1 cellular context compared by ENCODE assay signal in the genomic region with DNA sequence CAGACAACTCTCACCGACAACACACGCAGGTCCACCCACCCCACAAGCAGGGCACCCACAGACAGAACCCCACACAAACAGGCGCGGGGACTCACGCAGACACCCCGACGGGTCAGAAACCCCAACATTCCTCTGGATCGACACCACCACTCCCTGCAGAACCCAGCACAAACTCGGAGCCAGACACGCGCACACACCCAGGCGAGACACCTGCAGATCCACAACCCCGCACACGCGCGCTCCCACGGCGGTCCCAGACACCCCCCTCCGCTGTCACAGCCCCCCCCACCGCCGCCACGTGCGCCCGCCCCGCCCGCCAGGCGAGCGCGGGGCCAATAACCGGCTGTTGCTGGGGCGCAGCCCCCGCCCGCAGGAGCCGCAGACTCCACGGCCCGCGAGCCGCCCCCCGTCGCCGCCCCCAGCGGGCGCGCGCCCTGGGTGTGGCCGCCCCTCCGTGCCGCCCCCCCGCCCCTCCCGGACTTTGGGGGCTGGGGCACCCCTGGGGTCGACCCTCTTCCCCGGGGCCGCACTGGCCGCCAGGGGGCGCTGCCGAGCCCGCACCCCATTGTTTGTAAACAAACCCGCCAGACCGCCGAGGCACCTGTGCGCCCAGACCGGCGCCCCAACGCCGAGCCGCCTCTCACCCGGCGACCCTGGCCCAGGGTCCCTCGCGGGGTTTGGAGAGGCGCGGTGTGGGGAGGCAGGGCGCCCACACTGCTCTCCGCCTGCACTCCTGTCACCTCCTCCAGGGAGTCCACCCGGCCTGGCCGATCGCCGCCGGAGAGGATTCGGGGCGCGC.
TF ChIP-seq lines count a peak whose summit lies in the region.

No MANE protein-coding gene starts in this region.

TF ChIP-seq in HepG2, 621 proteins besides CTCF, POLR2A, EP300 and RAD21 (continued from another document and continues in another):
- TF ChIP-seq BHLHE40 (IDR thresholded peaks at IDR 0.05; ENCODE audit: low read length): 0 out of 2 replicates have a peak, but pooled peaks have one; percentile 30
- no peak for TF ChIP-seq ZNF160 (CRISPR knock-in tag; IDR thresholded peaks at IDR 0.05)
- no peak for TF ChIP-seq FOXA1 (IDR thresholded peaks at IDR 0.05)
- peak; percentile 76 for TF ChIP-seq FOXA1 (CRISPR knock-in tag; IDR thresholded peaks at IDR 0.05)
- TF ChIP-seq KLF16 (CRISPR knock-in tag; IDR thresholded peaks at IDR 0.05): 0 out of 4 replicates have a peak, but pooled peaks of 1 of the 2 experiments have one; percentile 5
- TF ChIP-seq TAF15 (IDR thresholded peaks at IDR 0.05; ENCODE audit: low read depth, low read length, poor library complexity, severe bottlenecking): no peak
- TF ChIP-seq ZNF770 (CRISPR knock-in tag; IDR thresholded peaks at IDR 0.05): 0 out of 2 replicates have a peak, but pooled peaks have one; percentile 35
- no peak for TF ChIP-seq STAT6 (CRISPR knock-in tag; IDR thresholded peaks at IDR 0.05; ENCODE audit: borderline replicate concordance)
- 0 out of 2 replicates have a peak, but pooled peaks have one; percentile 1 for TF ChIP-seq HDAC2 (CRISPR knock-in tag; IDR thresholded peaks at IDR 0.05)
- TF ChIP-seq SIN3A (IDR thresholded peaks at IDR 0.05; ENCODE audit: borderline replicate concordance, low read depth, low read length): peak; percentile 57; the same call in 1 of the 2 replicates
- peak; percentile 42; the same call in 1 of the 2 replicates for TF ChIP-seq KDM1A (CRISPR knock-in tag; IDR thresholded peaks at IDR 0.05)
- TF ChIP-seq PATZ1 (CRISPR knock-in tag; IDR thresholded peaks at IDR 0.05): peak; percentile 91
- no peak for TF ChIP-seq CSRNP2 (CRISPR knock-in tag; conservative IDR thresholded peaks at IDR 0.05; ENCODE audit: low read depth)
- peak; percentile 68 for TF ChIP-seq SRSF1 (optimal IDR thresholded peaks at IDR 0.05; ENCODE audit: low read depth, low read length)
- TF ChIP-seq FOXK1 (CRISPR knock-in tag; IDR thresholded peaks at IDR 0.05; ENCODE audit: borderline replicate concordance, low read depth): peak; percentile 93; the same call in 1 of the 2 replicates
- TF ChIP-seq HMGXB4 (CRISPR knock-in tag; IDR thresholded peaks at IDR 0.05; ENCODE audit: borderline replicate concordance in 1 of 2, low read depth in 1 of 2): peak in 1 of 2 experiments; percentile 47; a peak in 2 of 4 replicates
- no peak for TF ChIP-seq KAT8 (CRISPR knock-in tag; IDR thresholded peaks at IDR 0.05)
- peak; percentile 49; the same call in 1 of the 3 replicates for TF ChIP-seq MXI1 (IDR thresholded peaks at IDR 0.05; ENCODE audit: borderline replicate concordance, low read depth, low read length)
- peak; percentile 10; the same call in 1 of the 2 replicates for TF ChIP-seq ZNF446 (CRISPR knock-in tag; IDR thresholded peaks at IDR 0.05)
- no peak for TF ChIP-seq ZNF549 (CRISPR knock-in tag; IDR thresholded peaks at IDR 0.05)
- peak; percentile 3 for TF ChIP-seq AGO1 (IDR thresholded peaks at IDR 0.05; ENCODE audit: low read depth, low read length, poor library complexity, severe bottlenecking)
- TF ChIP-seq SOX13 (IDR thresholded peaks at IDR 0.05): no peak
- TF ChIP-seq SOX13 (CRISPR knock-in tag; conservative IDR thresholded peaks at IDR 0.05 in 1 of 2, IDR thresholded peaks at IDR 0.05 in 1 of 2): 0 out of 4 replicates have a peak, but pooled peaks of 1 of the 2 experiments have one; percentile 2
- peak; percentile 68; the same call in 1 of the 2 replicates for TF ChIP-seq TP53 (CRISPR knock-in tag; conservative IDR thresholded peaks at IDR 0.05)
- peak; percentile 64 for TF ChIP-seq ZBTB14 (CRISPR knock-in tag; IDR thresholded peaks at IDR 0.05)
- TF ChIP-seq, protein P1, sequence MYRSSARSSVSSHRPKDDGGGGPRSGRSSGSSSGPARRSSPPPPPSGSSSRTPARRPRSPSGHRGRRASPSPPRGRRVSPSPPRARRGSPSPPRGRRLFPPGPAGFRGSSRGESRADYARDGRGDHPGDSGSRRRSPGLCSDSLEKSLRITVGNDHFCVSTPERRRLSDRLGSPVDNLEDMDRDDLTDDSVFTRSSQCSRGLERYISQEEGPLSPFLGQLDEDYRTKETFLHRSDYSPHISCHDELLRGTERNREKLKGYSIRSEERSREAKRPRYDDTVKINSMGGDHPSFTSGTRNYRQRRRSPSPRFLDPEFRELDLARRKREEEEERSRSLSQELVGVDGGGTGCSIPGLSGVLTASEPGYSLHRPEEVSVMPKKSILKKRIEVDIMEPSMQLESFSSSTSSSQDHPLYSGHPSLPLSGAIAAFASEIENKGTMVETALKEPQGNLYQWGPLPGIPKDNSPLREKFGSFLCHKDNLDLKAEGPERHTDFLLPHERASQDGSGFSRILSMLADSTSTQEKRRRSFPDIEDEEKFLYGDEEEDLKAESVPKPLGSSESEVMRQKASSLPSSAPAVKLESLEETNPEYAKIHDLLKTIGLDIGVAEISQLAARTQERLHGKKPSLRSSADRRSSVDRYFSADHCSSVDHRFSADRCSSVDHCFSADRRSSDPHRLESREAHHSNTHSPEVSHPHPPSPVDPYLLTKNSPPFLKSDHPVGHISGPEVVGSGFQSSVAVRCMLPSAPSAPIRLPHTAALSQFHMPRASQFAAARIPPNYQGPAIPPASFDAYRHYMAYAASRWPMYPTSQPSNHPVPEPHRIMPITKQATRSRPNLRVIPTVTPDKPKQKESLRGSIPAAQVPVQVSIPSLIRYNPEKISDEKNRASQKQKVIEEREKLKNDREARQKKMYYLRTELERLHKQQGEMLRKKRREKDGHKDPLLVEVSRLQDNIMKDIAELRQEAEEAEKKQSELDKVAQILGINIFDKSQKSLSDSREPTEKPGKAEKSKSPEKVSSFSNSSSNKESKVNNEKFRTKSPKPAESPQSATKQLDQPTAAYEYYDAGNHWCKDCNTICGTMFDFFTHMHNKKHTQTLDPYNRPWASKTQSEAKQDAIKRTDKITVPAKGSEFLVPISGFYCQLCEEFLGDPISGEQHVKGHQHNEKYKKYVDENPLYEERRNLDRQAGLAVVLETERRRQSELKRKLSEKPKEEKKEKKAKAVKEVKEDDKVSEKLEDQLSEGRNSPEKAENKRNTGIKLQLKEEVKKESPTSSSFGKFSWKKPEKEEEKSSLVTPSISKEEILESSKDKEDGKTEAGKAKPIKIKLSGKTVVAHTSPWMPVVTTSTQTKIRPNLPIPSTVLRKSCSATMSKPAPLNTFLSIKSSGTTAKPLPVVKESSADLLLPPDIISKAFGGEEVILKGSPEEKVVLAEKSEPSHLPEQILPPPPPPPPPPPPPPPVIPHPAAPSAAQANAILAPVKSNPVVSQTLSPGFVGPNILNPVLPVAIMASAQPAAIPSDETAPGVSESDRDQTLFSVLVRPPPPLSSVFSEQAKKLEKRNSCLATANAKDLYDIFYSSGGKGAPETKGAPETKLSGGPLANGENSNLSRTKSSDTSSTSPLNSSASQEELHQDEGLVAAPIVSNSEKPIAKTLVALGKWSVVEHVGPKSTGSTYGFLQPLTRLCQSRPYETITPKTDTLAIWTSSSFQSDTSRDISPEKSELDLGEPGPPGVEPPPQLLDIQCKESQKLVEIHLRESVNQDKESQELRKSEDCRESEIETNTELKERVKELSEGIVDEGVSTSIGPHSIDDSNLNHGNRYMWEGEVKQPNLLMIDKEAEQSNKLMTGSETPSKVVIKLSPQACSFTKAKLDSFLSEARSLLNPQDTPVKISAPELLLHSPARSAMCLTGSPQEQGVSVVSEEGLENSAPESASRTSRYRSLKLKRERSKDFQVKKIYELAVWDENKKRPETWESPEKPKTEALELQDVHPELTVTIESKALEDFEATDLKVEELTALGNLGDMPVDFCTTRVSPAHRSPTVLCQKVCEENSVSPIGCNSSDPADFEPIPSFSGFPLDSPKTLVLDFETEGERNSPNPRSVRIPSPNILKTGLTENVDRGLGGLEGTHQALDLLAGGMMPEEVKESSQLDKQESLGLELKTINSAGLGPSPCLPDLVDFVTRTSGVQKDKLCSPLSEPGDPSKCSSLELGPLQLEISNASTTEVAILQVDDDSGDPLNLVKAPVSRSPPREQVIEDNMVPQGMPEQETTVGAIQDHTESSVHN (CRISPR knock-in tag; IDR thresholded peaks at IDR 0.05): no peak
- no peak for TF ChIP-seq MAFG (CRISPR knock-in tag; IDR thresholded peaks at IDR 0.05)
- peak; percentile 44; the same call in 1 of the 2 replicates for TF ChIP-seq CCDC6 (CRISPR knock-in tag; IDR thresholded peaks at IDR 0.05)
- no peak for TF ChIP-seq ZNF33A (CRISPR knock-in tag; IDR thresholded peaks at IDR 0.05; ENCODE audit: borderline replicate concordance)
- peak; percentile 76 for TF ChIP-seq FOXO1 (CRISPR knock-in tag; IDR thresholded peaks at IDR 0.05)
- peak; percentile 74 for TF ChIP-seq AGO2 (optimal IDR thresholded peaks at IDR 0.05; ENCODE audit: low read depth, low read length)
- no peak for TF ChIP-seq ZNF253 (CRISPR knock-in tag; IDR thresholded peaks at IDR 0.05; ENCODE audit: borderline replicate concordance)
